Comparison of ENCODE assay signal across 10 cellular contexts in genomic region chr2:85277416-85278158, GRCh38. TPM values are rescaled to one million over a fixed set of nuclear protein-coding genes. Genes with fewer than 3 reads are reported as not detected.
DNase-seq lines count a peak whose midpoint lies in the region; ATAC-seq, FAIRE-seq and TF ChIP-seq lines count a peak whose summit lies in the region.
"Had no signal": no experiment of that assay in that cellular context is flagged by ENCODE, and none has a peak within 500 bp of the region (broad histone marks: within the 10 kb centered on the region; RNA-seq: fewer than 3 reads in every experiment).

No MANE protein-coding gene starts in this region.

- 42% methylated on average over 15 of the region's 15 CpGs for WGBS in GM12878 (ENCODE audit: insufficient coverage, insufficient replicate concordance, low lambda C conversion rate, missing lambda C conversion rate)

- H3K9ac ChIP-seq in GM12878 (ENCODE audit: control insufficient read depth, insufficient read depth, low read length) = no peak overlapping the region

- POLR2A ChIA-PET in GM12878 (lab: Charles Lee) = no interaction called here

- H3K9me3 ChIP-seq in GM12878 (replicated peaks; ENCODE audit: control insufficient read depth, insufficient read depth, low read length) (no peaks in the 10 kb centered on the region), gastrocnemius medialis (no peaks in the 10 kb centered on the region)

- H3K4me3 ChIP-seq in GM12878 (no peak overlapping the region), gastrocnemius medialis (no peak overlapping the region)

- peak; percentile 67 for DNase-seq in EL
- DNase-seq in GM12878 (ENCODE audit: low read depth, low spot score) = no peak
- DNase-seq in cardiac septum (ENCODE audit: low spot score) = peak; percentile 73
- DNase-seq in gastrocnemius medialis = no peak
- DNase-seq in activated CD4-positive, alpha-beta T cell treated with anti-CD3 and anti-CD28 coated beads, Interleukin-2, amount 50 U/mL, for 48 hours = no peak
- no peak for DNase-seq in AML-193 (lab: John Stamatoyannopoulos, UW)
- DNase-seq: activated B cell treated with CpG ODN at 0.5 μM for 24 hours; central memory CD4-positive, alpha-beta T cell had no signal

- H3K27me3 ChIP-seq in GM12878 (replicated peaks in 1 of 2; ENCODE audit: control insufficient read depth in 2 of 2, insufficient read depth in 2 of 2, low read length in 1 of 2) (peaks cover 5 to 6% of the 10 kb centered on the region in 2 experiments; a peak in 3 of 4 replicates), gastrocnemius medialis (no peaks in the 10 kb centered on the region)

- in situ Hi-C loops in GM12878 (cut with MboI) = no loop called here
- in situ Hi-C loops in gastrocnemius medialis (cut with MboI; ENCODE audit: low sequenced_read_pairs in 4 of 4) = loop anchor here in 1 of 4 donors (10.0 to 25.0 kb wide), 2 partner anchors 153 to 790 kb away; no protein-coding TSS in a partner anchor

- no peak for TF ChIP-seq POLR2A in GM12878 (IDR thresholded peaks at IDR 0.05; ENCODE audit: low read depth, low read length)
- TF ChIP-seq POLR2A in gastrocnemius medialis (IDR thresholded peaks at IDR 0.05) = no peak

- no peaks in the 10 kb centered on the region for H3K36me3 ChIP-seq in GM12878 (ENCODE audit: control insufficient read depth in 2 of 2, insufficient read depth in 2 of 2, low read length in 1 of 2)
- no peaks in the 10 kb centered on the region for H3K36me3 ChIP-seq in gastrocnemius medialis

- FAIRE-seq in GM12878 (lab: Jason Lieb, UNC) = no peak

- no peaks in the 10 kb centered on the region for H3K79me2 ChIP-seq in GM12878 (ENCODE audit: control insufficient read depth, insufficient read depth, low read length)

- no peak for TF ChIP-seq EP300 in GM12878 (IDR thresholded peaks at IDR 0.05; ENCODE audit: borderline replicate concordance in 1 of 2, control insufficient read depth in 1 of 2, low read depth in 2 of 2, low read length in 2 of 2)

- SMC1A ChIA-PET in GM12878 (lab: Charles Lee; ENCODE audit: uncharacterized antibody, unreplicated experiment) = interaction anchor here (0.9 kb wide), 1 partner anchor 273 kb away, joined by 3 read pairs; no protein-coding TSS in a partner anchor

- CTCF ChIA-PET in GM12878 (lab: Yijun Ruan, JAX) = interaction anchor here (0.7 to 1.7 kb wide), 4 partner anchors 10 to 23 kb away, joined by 3 to 6 read pairs (median 3); no protein-coding TSS in a partner anchor

- ATAC-seq in GM12878 = peak; percentile 54
- peak; percentile 17 to 31 for ATAC-seq in gastrocnemius medialis
- no peak for ATAC-seq in HG03520 (IDR thresholded peaks at IDR 0.05; ENCODE audit: unreplicated experiment)
- no peak for ATAC-seq in GM19397 (IDR thresholded peaks at IDR 0.05; ENCODE audit: unreplicated experiment)

- RAD21 ChIA-PET in GM12878 (lab: Charles Lee; ENCODE audit: unreplicated experiment) = no interaction called here

- no TSS peak for BruUV-seq in GM12878 (replicated peaks; lab: Mats Ljungman, UMichigan)

- H2AFZ ChIP-seq in GM12878 (ENCODE audit: control insufficient read depth, low read depth, low read length) = no peak overlapping the region

- no peak for TF ChIP-seq CTCF in GM12878 (IDR thresholded peaks at IDR 0.05 in 2 of 3, conservative IDR thresholded peaks at IDR 0.05 in 1 of 3; ENCODE audit: control insufficient read depth in 2 of 3, extremely low read depth in 1 of 3, insufficient read depth in 1 of 3, low read depth in 3 of 3, low read length in 3 of 3)
- TF ChIP-seq CTCF in gastrocnemius medialis (IDR thresholded peaks at IDR 0.05 in 4 of 5, conservative IDR thresholded peaks at IDR 0.05 in 1 of 5) = no peak

- H3K4me2 ChIP-seq in GM12878 (ENCODE audit: control insufficient read depth, insufficient read depth) = no peak overlapping the region

- no peaks in the 10 kb centered on the region for H3K4me1 ChIP-seq in GM12878 (ENCODE audit: control insufficient read depth, insufficient read depth, low read length)
- H3K4me1 ChIP-seq in gastrocnemius medialis = peaks cover 13 to 19% of the 10 kb centered on the region in 2 donors

- no peaks in the 10 kb centered on the region for H4K20me1 ChIP-seq in GM12878 (ENCODE audit: control insufficient read depth, insufficient read depth)

- TF ChIP-seq RAD21 in GM12878 (IDR thresholded peaks at IDR 0.05; ENCODE audit: insufficient read depth, low read depth, low read length) = no peak

- intact Hi-C loops in GM12878 (cut with micrococcal nuclease; ENCODE audit: unreplicated experiment) = no loop called here
- intact Hi-C loops in cardiac septum (cut with DNase I) = no loop called here
- intact Hi-C loops in gastrocnemius medialis (cut with DNase I; ENCODE audit: low total_unique reads) = loop anchor here (2.0 kb wide), 1 partner anchor 29 kb away; no protein-coding TSS in a partner anchor

- H3K27ac ChIP-seq in GM12878 (ENCODE audit: control insufficient read depth, insufficient read depth) (no peak overlapping the region), gastrocnemius medialis (peak overlapping the region; percentile 37 to 53 (median 44))

TF ChIP-seq in GM12878, 131 proteins besides CTCF, POLR2A, EP300 and RAD21:
- no peak for TF ChIP-seq STAT1 (conservative IDR thresholded peaks at IDR 0.05)

RNA-seq across cellular contexts. Expression of gene TGOLN2, which starts 50.2 kb away (rescaled TPM):
- 189 and 215 TPM in 2 replicates for total RNA-seq in GM12878 (2013; cell fraction: nucleolus; rRNA removed)
- total RNA-seq in GM12878 (2014; rRNA removed) (35.2 and 37.2 TPM in 2 replicates), GM12878 (2014; rRNA removed; fragmentation: Illumina TruSeq; extraction: Trizol) (35.3 and 36.9 TPM in 2 replicates), GM12878 (2021) (62.6 and 64.7 TPM in 2 replicates), cardiac septum (75.1 TPM), gastrocnemius medialis (10 to 100 TPM; 29.5 to 81.7 (median 61.9) TPM)
- 41.6 TPM for polyA plus RNA-seq in GM12878 (2011; ENCODE audit: low read depth)
- polyA plus RNA-seq in GM12878 (2011; rRNA removed) (82.3 and 92.3 TPM in 2 replicates), GM12878 (2014; fragmentation: Illumina TruSeq; extraction: Trizol) (75.7 and 79.2 TPM in 2 replicates), GM12878 (2014; fragmentation: Nextera tagmentation; extraction: Ambion mirVana) (10 to 100 TPM; 13.8 to 21.6 TPM), GM12878 (2014; rRNA removed) (61.9 and 64.4 TPM in 2 replicates), GM12878 (2016; fragmentation: Nextera tagmentation; extraction: Ambion mirVana) (10 to 100 TPM; 48.1 to 50.7 TPM)
- 62.0 and 71.5 TPM in 2 replicates for polyA plus RNA-seq in GM12878 (2011; cell fraction: cytosol; rRNA removed)
- polyA plus RNA-seq in GM12878 (2011; cell fraction: nucleus; rRNA removed) = 56.7 and 70.6 TPM in 2 replicates
- 51.4 and 53.8 TPM in 2 replicates for polyA plus RNA-seq in GM12878 (2012)
- 59.0 and 63.1 TPM in 2 replicates for polyA minus RNA-seq in GM12878 (2011; rRNA and poly(A)+ RNA removed)
- polyA minus RNA-seq in GM12878 (2011; cell fraction: cytosol; rRNA and poly(A)+ RNA removed) = 19.8 and 21.1 TPM in 2 replicates
- polyA minus RNA-seq in GM12878 (2011; cell fraction: nucleus; rRNA and poly(A)+ RNA removed) = 32.6 and 51.3 TPM in 2 replicates

Comparison
In these comparisons a context has a peak if more than half of its experiments do, and no peak if none do; other contexts are left out.
1. DNase-seq: peak in EL (single experiment) and cardiac septum (single experiment); none in GM12878 (single experiment), gastrocnemius medialis (0 of 2), activated CD4-positive, alpha-beta T cell treated with anti-CD3 and anti-CD28 coated beads, Interleukin-2, amount 50 U/mL, for 48 hours (0 of 2) and AML-193 (0 of 2).
2. ATAC-seq: peak in GM12878 (single experiment) and gastrocnemius medialis (2 of 2); none in HG03520 (single experiment) and GM19397 (single experiment).